8 cellular contexts compared by ENCODE assay signal in the genomic region with DNA sequence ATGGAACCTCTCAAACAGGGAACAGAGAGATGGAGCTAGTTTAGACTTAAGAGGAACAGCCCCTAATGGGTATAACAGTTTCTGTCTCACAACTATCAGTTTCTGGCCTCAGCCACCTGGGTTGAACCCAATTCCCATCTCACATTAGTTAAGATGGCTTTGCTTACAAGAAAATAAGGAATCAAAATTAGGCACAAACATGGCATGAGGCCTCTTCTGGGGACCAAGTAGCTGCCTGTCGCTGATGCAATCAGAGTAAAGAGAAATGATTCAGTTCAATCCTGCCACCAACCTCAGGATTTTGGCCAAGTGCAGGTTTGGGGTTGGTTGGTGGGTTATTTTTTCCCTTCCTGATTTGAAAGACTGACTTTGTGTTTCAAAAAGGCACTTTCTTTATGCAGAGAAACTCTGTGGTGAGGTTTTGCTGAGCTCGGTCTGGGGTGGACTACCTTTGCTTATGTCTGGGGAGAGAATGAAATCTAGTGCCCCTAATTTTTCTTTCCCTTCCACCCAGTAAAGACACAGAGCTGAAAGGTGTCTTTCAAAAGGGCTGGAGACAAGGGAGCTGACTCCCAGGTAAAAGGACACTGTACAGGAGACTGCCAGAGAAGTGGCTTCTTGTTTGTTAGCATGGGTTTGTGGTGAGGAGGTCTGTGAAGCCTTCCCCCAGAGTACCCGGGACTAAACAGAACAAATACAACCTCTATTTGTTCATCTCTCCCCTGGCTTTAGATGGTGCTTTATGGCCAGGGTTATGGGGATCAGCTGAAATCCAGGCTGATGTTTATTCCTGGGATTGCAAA. TPM values are rescaled to one million over a fixed set of nuclear protein-coding genes. Genes with fewer than 3 reads are reported as not detected.
DNase-seq lines count a peak whose midpoint lies in the region; ATAC-seq and TF ChIP-seq lines count a peak whose summit lies in the region.

No MANE protein-coding gene starts in this region.

- H3K4me3 Mint-ChIP-seq in activated CD4-positive, alpha-beta T cell treated with anti-CD3 and anti-CD28 coated beads for 36 hours, result peak overlapping the region; percentile 7
- peak overlapping the region; percentile 23 for H3K4me3 Mint-ChIP-seq in activated T-helper 17 cell treated with anti-CD3 and anti-CD28 coated beads, Interleukin-2, amount 50 U/mL, for 72 hours
- no peak overlapping the region for H3K4me3 Mint-ChIP-seq in Calu3 (ENCODE audit: low read depth, unreplicated experiment)

- intact Hi-C loops in activated CD4-positive, alpha-beta T cell treated with anti-CD3 and anti-CD28 coated beads for 36 hours (cut with DNase I, micrococcal nuclease), result loop anchor here (1.0 to 5.0 kb wide), 3 partner anchors 9 to 44 kb away; partner anchors contain the start of gene NFAT5 (in 1 of the 2)
- intact Hi-C loops in Calu3 (cut with micrococcal nuclease; ENCODE audit: unreplicated experiment), result no loop called here

- BruUV-seq in Calu3 (replicated peaks; lab: Mats Ljungman, UMichigan), result no TSS peak

- H3K36me3 Mint-ChIP-seq in activated CD4-positive, alpha-beta T cell treated with anti-CD3 and anti-CD28 coated beads for 36 hours (ENCODE audit: low read depth), result peaks cover 1% of the 10 kb centered on the region
- H3K36me3 Mint-ChIP-seq in activated T-helper 17 cell treated with anti-CD3 and anti-CD28 coated beads, Interleukin-2, amount 50 U/mL, for 72 hours (ENCODE audit: low read depth), result no peaks in the 10 kb centered on the region
- H3K36me3 Mint-ChIP-seq in Calu3 (ENCODE audit: insufficient read depth, unreplicated experiment), result no peaks in the 10 kb centered on the region

- H3K4me1 Mint-ChIP-seq in activated CD4-positive, alpha-beta T cell treated with anti-CD3 and anti-CD28 coated beads for 36 hours, result peaks cover 26% of the 10 kb centered on the region
- H3K4me1 Mint-ChIP-seq in activated T-helper 17 cell treated with anti-CD3 and anti-CD28 coated beads, Interleukin-2, amount 50 U/mL, for 72 hours, result peaks cover 13% of the 10 kb centered on the region
- H3K4me1 Mint-ChIP-seq in Calu3 (ENCODE audit: low read depth, unreplicated experiment), result peaks cover 8% of the 10 kb centered on the region

- CTCF ChIA-PET in activated CD4-positive, alpha-beta T cell treated with anti-CD3 and anti-CD28 coated beads for 36 hours (lab: Charles Lee), result interaction anchor here (0.7 to 1.1 kb wide), 4 partner anchors 18 to 125 kb away, joined by 3 to 4 read pairs (median 3); no protein-coding TSS in a partner anchor
- CTCF ChIA-PET in Calu3 (lab: Charles Lee), result interaction anchor here (0.5 to 0.6 kb wide), 2 partner anchors 83 to 108 kb away, joined by 3 read pairs; no protein-coding TSS in a partner anchor

- DNase-seq in activated CD4-positive, alpha-beta T cell treated with anti-CD3 and anti-CD28 coated beads for 36 hours, result peak; percentile 71
- DNase-seq in activated CD4-positive, alpha-beta T cell treated with anti-CD3 and anti-CD28 coated beads, Interleukin-2, amount 50 U/mL, for 1 hour, result no peak
- peak; percentile 15 for DNase-seq in stimulated activated CD4-positive, alpha-beta T cell treated with anti-CD3 and anti-CD28 coated beads, Interleukin-4, amount 100 ng/mL, for 24 hours
- DNase-seq in NCI-H1417 treated with DMSO at 0.1 percent for 48 hours (lab: John Stamatoyannopoulos, UW) (no peak), Calu3 (no peak), NCI-H510A treated with DMSO at 0.1 percent for 48 hours (lab: John Stamatoyannopoulos, UW) (no peak)

- H3K27ac Mint-ChIP-seq in activated CD4-positive, alpha-beta T cell treated with anti-CD3 and anti-CD28 coated beads for 36 hours, result peak overlapping the region; percentile 85
- H3K27ac Mint-ChIP-seq in activated T-helper 17 cell treated with anti-CD3 and anti-CD28 coated beads, Interleukin-2, amount 50 U/mL, for 72 hours, result peak overlapping the region; percentile 15
- H3K27ac Mint-ChIP-seq in Calu3 (ENCODE audit: unreplicated experiment), result no peak overlapping the region

- POLR2A ChIA-PET in activated CD4-positive, alpha-beta T cell treated with anti-CD3 and anti-CD28 coated beads for 36 hours (lab: Charles Lee), result interaction anchor here (0.6 to 1.1 kb wide), 3 partner anchors 52 to 138 kb away, joined by 3 to 6 read pairs (median 3); no protein-coding TSS in a partner anchor

- ATAC-seq in activated CD4-positive, alpha-beta T cell treated with anti-CD3 and anti-CD28 coated beads for 36 hours, result peak; percentile 83
- ATAC-seq in HG03045 (IDR thresholded peaks at IDR 0.05; ENCODE audit: unreplicated experiment), result peak; percentile 68
- peak; percentile 92 for ATAC-seq in activated T-helper 17 cell treated with anti-CD3 and anti-CD28 coated beads, Interleukin-2, amount 50 U/mL, for 72 hours (replicated peaks)

- TF ChIP-seq CTCF in Calu3 (IDR thresholded peaks at IDR 0.05; ENCODE audit: unreplicated experiment), result no peak

- H3K27me3 Mint-ChIP-seq in activated CD4-positive, alpha-beta T cell treated with anti-CD3 and anti-CD28 coated beads for 36 hours, result no peaks in the 10 kb centered on the region
- no peaks in the 10 kb centered on the region for H3K27me3 Mint-ChIP-seq in activated T-helper 17 cell treated with anti-CD3 and anti-CD28 coated beads, Interleukin-2, amount 50 U/mL, for 72 hours
- H3K27me3 Mint-ChIP-seq in Calu3 (ENCODE audit: unreplicated experiment), result no peaks in the 10 kb centered on the region

- H3K9me3 Mint-ChIP-seq in activated CD4-positive, alpha-beta T cell treated with anti-CD3 and anti-CD28 coated beads for 36 hours (ENCODE audit: low read depth), result peaks cover 2% of the 10 kb centered on the region
- H3K9me3 Mint-ChIP-seq in activated T-helper 17 cell treated with anti-CD3 and anti-CD28 coated beads, Interleukin-2, amount 50 U/mL, for 72 hours, result peaks cover 3% of the 10 kb centered on the region
- H3K9me3 Mint-ChIP-seq in Calu3 (ENCODE audit: low read depth, unreplicated experiment), result peaks cover 3% of the 10 kb centered on the region

RNA-seq across cellular contexts. Expression of gene NFAT5, which starts 44.8 kb away (rescaled TPM):
- 10 to 100 TPM; 29.6 to 37.9 TPM for total RNA-seq in activated CD4-positive, alpha-beta T cell treated with anti-CD3 and anti-CD28 coated beads for 36 hours
- 10 to 100 TPM; 33.0 to 76.0 TPM for total RNA-seq in activated T-helper 17 cell treated with anti-CD3 and anti-CD28 coated beads, Interleukin-2, amount 50 U/mL, for 72 hours
- total RNA-seq in Calu3 (2022), result 57.9 and 64.3 TPM in 2 replicates

Comparison
In these comparisons a context has a peak if more than half of its experiments do, and no peak if none do; other contexts are left out.
1. DNase-seq: peak in activated CD4-positive, alpha-beta T cell treated with anti-CD3 and anti-CD28 coated beads for 36 hours (single experiment) and stimulated activated CD4-positive, alpha-beta T cell treated with anti-CD3 and anti-CD28 coated beads, Interleukin-4, amount 100 ng/mL, for 24 hours (single experiment); none in activated CD4-positive, alpha-beta T cell treated with anti-CD3 and anti-CD28 coated beads, Interleukin-2, amount 50 U/mL, for 1 hour (single experiment), NCI-H1417 treated with DMSO at 0.1 percent for 48 hours (single experiment), Calu3 (single experiment) and NCI-H510A treated with DMSO at 0.1 percent for 48 hours (single experiment).
2. Peak in every context shown above with its lines, with median percentiles within 50 percentile points of each other: ATAC-seq.